Comparison of ENCODE assay signal across 1 cellular context in the genomic region with DNA sequence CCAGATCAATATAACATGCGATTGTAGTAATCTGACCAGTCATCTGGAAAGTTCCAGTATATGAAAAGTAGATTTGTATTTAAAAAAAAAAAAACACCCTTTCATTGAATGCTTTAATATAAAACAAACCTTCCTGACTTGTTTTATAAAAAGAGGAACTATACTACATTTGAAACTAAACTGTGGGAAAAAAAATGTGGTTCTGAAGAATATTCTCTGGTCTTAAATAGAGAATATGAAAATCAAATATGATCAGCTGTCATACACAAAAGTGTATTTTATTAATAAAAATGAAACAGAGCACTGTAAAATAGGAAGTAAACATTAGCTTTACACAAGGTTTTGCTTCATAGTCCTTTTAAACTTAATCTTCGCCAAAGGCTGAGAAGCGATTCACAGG.
TF ChIP-seq lines count a peak whose summit lies in the region.

No MANE protein-coding gene starts in this region.

TF ChIP-seq in GM23338, 12 proteins besides CTCF, POLR2A, EP300 and RAD21 (continued from another document):
- no peak for TF ChIP-seq ZNF462 (CRISPR knock-in tag; IDR thresholded peaks at IDR 0.05)
- TF ChIP-seq POLR2AphosphoS5 (IDR thresholded peaks at IDR 0.05; ENCODE audit: low read depth) = no peak
- TF ChIP-seq STAT1 (IDR thresholded peaks at IDR 0.05; ENCODE audit: unreplicated experiment) = no peak
- no peak for TF ChIP-seq ZNF331 (CRISPR knock-in tag; IDR thresholded peaks at IDR 0.05; ENCODE audit: low read depth)
- TF ChIP-seq, protein P1, sequence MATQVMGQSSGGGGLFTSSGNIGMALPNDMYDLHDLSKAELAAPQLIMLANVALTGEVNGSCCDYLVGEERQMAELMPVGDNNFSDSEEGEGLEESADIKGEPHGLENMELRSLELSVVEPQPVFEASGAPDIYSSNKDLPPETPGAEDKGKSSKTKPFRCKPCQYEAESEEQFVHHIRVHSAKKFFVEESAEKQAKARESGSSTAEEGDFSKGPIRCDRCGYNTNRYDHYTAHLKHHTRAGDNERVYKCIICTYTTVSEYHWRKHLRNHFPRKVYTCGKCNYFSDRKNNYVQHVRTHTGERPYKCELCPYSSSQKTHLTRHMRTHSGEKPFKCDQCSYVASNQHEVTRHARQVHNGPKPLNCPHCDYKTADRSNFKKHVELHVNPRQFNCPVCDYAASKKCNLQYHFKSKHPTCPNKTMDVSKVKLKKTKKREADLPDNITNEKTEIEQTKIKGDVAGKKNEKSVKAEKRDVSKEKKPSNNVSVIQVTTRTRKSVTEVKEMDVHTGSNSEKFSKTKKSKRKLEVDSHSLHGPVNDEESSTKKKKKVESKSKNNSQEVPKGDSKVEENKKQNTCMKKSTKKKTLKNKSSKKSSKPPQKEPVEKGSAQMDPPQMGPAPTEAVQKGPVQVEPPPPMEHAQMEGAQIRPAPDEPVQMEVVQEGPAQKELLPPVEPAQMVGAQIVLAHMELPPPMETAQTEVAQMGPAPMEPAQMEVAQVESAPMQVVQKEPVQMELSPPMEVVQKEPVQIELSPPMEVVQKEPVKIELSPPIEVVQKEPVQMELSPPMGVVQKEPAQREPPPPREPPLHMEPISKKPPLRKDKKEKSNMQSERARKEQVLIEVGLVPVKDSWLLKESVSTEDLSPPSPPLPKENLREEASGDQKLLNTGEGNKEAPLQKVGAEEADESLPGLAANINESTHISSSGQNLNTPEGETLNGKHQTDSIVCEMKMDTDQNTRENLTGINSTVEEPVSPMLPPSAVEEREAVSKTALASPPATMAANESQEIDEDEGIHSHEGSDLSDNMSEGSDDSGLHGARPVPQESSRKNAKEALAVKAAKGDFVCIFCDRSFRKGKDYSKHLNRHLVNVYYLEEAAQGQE (IDR thresholded peaks at IDR 0.05; ENCODE audit: unreplicated experiment) = no peak
